ENCODE assay signal across 11 cellular contexts in genomic region chr17:75679706-75680201, GRCh38. TPM values are rescaled to one million over a fixed set of nuclear protein-coding genes. Genes with fewer than 3 reads are reported as not detected.
DNase-seq lines count a peak whose midpoint lies in the region; TF ChIP-seq lines count a peak whose summit lies in the region.
"Had no signal": no experiment of that assay in that cellular context is flagged by ENCODE, and none has a peak within 500 bp of the region (broad histone marks: within the 10 kb centered on the region; RNA-seq: fewer than 3 reads in every experiment).

No MANE protein-coding gene starts in this region.

- no peak overlapping the region for H2AFZ ChIP-seq in ACC112 (ENCODE audit: low read length, unreplicated experiment)

- DNase-seq in M059J (ENCODE audit: low read depth) (peak; percentile 84), epithelial cell of esophagus (ENCODE audit: low read depth) (peak; percentile 75), midbrain (lab: John Stamatoyannopoulos, UW) (peak; percentile 66), NCI-H1417 (lab: John Stamatoyannopoulos, UW) (no peak), coronary artery (ENCODE audit: low spot score) (no peak), WERI-Rb-1 (no peak)
- DNase-seq in NK-92 treated with Interleukin-12 subunit alpha and Interleukin-12 subunit beta, amount 100 ng/mL, for 24 hours (lab: John Stamatoyannopoulos, UW), result no peak
- DNase-seq: activated CD8-positive, alpha-beta memory T cell treated with anti-CD3 and anti-CD28 coated beads, Interleukin-2, amount 50 U/mL, for 48 hours; CD4-positive, alpha-beta memory T cell; testis had no signal

- H3K27me3 ChIP-seq in ACC112 (ENCODE audit: insufficient read depth, low read length) (no peaks in the 10 kb centered on the region), WERI-Rb-1 (ENCODE audit: insufficient read depth, low read depth, severe bottlenecking) (no peaks in the 10 kb centered on the region)
- H3K27me3 ChIP-seq: testis had no signal

- TF ChIP-seq CTCF in epithelial cell of esophagus (IDR thresholded peaks at IDR 0.05; ENCODE audit: insufficient read depth, low read depth, low read length, missing control alignments) (peak; percentile 62), coronary artery (IDR thresholded peaks at IDR 0.05) (no peak), WERI-Rb-1 (IDR thresholded peaks at IDR 0.05; ENCODE audit: low read depth, low read length) (no peak)

- no peak overlapping the region for H3K4me3 ChIP-seq in ACC112 (ENCODE audit: low read depth, low read length)
- no peak overlapping the region for H3K4me3 ChIP-seq in epithelial cell of esophagus (ENCODE audit: low read length)
- no peak overlapping the region for H3K4me3 ChIP-seq in coronary artery
- H3K4me3 ChIP-seq in WERI-Rb-1 (ENCODE audit: low read depth, low read length), result no peak overlapping the region
- H3K4me3 ChIP-seq: testis had no signal

- H3K27ac ChIP-seq in ACC112 (ENCODE audit: low read depth, low read length) (peak overlapping the region; percentile 4; the same call in 1 of the 2 replicates), coronary artery (peak overlapping the region in 1 of 2 donors; percentile 50), WERI-Rb-1 (no peak overlapping the region)

- peaks cover 42% of the 10 kb centered on the region for H3K79me2 ChIP-seq in ACC112 (ENCODE audit: control insufficient read depth, insufficient read depth, low read length, unreplicated experiment)

- peaks cover 60% of the 10 kb centered on the region for H3K4me1 ChIP-seq in ACC112 (ENCODE audit: control insufficient read depth, insufficient read depth, low read length, unreplicated experiment)

- no peaks in the 10 kb centered on the region for H3K9me3 ChIP-seq in WERI-Rb-1 (ENCODE audit: severe bottlenecking)
- H3K9me3 ChIP-seq: testis had no signal

- H3K36me3 ChIP-seq in ACC112 (ENCODE audit: insufficient read depth, low read length) (peaks cover 11% of the 10 kb centered on the region), WERI-Rb-1 (peaks cover 61% of the 10 kb centered on the region)

RNA-seq across cellular contexts. Expression of gene SAP30BP, which starts 12.6 kb away (rescaled TPM):
- total RNA-seq in M059J (2014; rRNA removed; shearing (Covaris generic)), result 54.7 and 79.3 TPM in 2 replicates

RNA-seq across cellular contexts. Expression of gene RECQL5, which starts 12.8 kb away (rescaled TPM):
- total RNA-seq in M059J (2014; rRNA removed; shearing (Covaris generic)), result 8.9 and 13.1 TPM in 2 replicates

RNA-seq across cellular contexts. Expression of gene ITGB4, which starts 41.5 kb away (rescaled TPM):
- total RNA-seq in M059J (2014; rRNA removed; shearing (Covaris generic)), result 4.8 and 8.0 TPM in 2 replicates

RNA-seq across cellular contexts. Expression of gene SMIM5, which starts 46.5 kb away (rescaled TPM):
- not detected in 2 replicates for total RNA-seq in M059J (2014; rRNA removed; shearing (Covaris generic))
- total RNA-seq: CD4-positive, alpha-beta memory T cell had no signal

Comparison
In these comparisons a context has a peak if more than half of its experiments do, and no peak if none do; other contexts are left out.
1. DNase-seq: peak in M059J (single experiment), epithelial cell of esophagus (single experiment) and midbrain (single experiment); none in NCI-H1417 (0 of 3), coronary artery (single experiment), NK-92 treated with Interleukin-12 subunit alpha and Interleukin-12 subunit beta, amount 100 ng/mL, for 24 hours (single experiment) and WERI-Rb-1 (single experiment).